In the genomic region with DNA sequence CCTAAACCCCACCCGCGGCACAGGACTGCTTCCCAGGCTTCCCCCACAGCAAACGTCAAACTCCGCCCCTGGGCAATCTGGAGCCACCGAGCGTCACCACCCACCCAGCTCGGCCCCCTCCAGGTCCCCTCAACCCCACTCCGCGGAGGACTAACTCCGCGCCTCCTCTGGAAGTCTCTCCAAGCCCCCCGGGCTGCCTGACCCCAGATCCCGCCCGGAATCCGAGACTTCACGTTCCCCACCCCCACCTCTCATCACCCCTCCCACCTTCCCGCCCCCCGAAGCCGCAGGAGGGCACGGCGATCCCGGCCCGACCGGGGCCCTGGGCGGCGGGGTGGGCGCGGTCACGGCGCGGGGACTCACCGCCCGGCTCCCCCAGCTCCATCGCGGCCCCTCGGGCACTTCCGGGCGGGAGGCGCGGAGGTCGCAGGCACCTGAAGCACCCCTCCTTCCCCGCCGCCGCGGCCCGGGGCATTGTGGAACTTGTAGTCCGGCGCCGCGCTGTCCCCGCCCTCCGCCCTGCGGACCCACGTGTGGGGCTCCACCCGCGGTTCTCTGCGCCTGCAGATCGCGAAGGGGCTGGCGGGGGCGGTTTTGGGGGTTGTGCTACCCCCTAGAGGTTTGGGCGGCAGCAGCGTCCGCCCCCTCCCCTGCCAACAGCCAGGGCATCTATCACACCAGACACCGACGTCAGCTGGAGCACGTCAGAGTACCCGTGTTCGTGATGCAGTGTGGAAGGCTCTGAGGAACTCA, we compare ENCODE assay signal across 7 cellular contexts. TPM values are rescaled to one million over a fixed set of nuclear protein-coding genes. Genes with fewer than 3 reads are reported as not detected.
DNase-seq lines count a peak whose midpoint lies in the region; ATAC-seq and TF ChIP-seq lines count a peak whose summit lies in the region.

A gene with protein sequence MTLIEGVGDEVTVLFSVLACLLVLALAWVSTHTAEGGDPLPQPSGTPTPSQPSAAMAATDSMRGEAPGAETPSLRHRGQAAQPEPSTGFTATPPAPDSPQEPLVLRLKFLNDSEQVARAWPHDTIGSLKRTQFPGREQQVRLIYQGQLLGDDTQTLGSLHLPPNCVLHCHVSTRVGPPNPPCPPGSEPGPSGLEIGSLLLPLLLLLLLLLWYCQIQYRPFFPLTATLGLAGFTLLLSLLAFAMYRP (minus strand): TSS at position 423 of the 753 bp plus-strand sequence. CDS start 930 bp downstream, outside the sequence.

- H3K4me3 Mint-ChIP-seq in activated B cell treated with CpG ODN at 0.5 μM for 24 hours = peak within 1 kb of the TSS; percentile 91

- peaks cover 53% of the 10 kb centered on the region for H3K4me1 Mint-ChIP-seq in activated B cell treated with CpG ODN at 0.5 μM for 24 hours

- intact Hi-C loops in activated B cell treated with CpG ODN at 0.5 μM for 24 hours (cut with micrococcal nuclease) = loop anchor here (1.0 to 10.0 kb wide), 5 partner anchors 55 to 1458 kb away; a partner anchor contains a TSS

- peaks cover 8% of the 10 kb centered on the region for H3K27me3 Mint-ChIP-seq in activated B cell treated with CpG ODN at 0.5 μM for 24 hours

- peak within 1 kb of the TSS; percentile 90 for H3K27ac Mint-ChIP-seq in activated B cell treated with CpG ODN at 0.5 μM for 24 hours

- TF ChIP-seq CTCF in activated B cell treated with CpG ODN at 0.5 μM for 24 hours (IDR thresholded peaks at IDR 0.05) = no peak

- POLR2A ChIA-PET in activated B cell treated with CpG ODN at 0.5 μM for 24 hours (lab: Charles Lee) = interaction anchor here (0.9 to 1.5 kb wide), 3 partner anchors 25 to 259 kb away, joined by 3 to 7 read pairs (median 3); a partner anchor contains a TSS

- H3K36me3 Mint-ChIP-seq in activated B cell treated with CpG ODN at 0.5 μM for 24 hours (ENCODE audit: low read depth) = peaks cover 6% of the 10 kb centered on the region

- ATAC-seq in GM18511 (IDR thresholded peaks at IDR 0.05; ENCODE audit: unreplicated experiment) (peak; percentile 53), HG02759 (IDR thresholded peaks at IDR 0.05; ENCODE audit: unreplicated experiment) (peak; percentile 50), activated B cell treated with CpG ODN at 0.5 μM for 24 hours (ENCODE audit: low read depth) (peak; percentile 62)

- no peaks in the 10 kb centered on the region for H3K9me3 Mint-ChIP-seq in activated B cell treated with CpG ODN at 0.5 μM for 24 hours

- DNase-seq in NCI-H1436 treated with DMSO at 0.1 percent for 48 hours (lab: John Stamatoyannopoulos, UW) = peak; percentile 8
- DNase-seq in activated B cell treated with CpG ODN at 0.5 μM for 24 hours = peak; percentile 84
- peak; percentile 88 for DNase-seq in central memory CD4-positive, alpha-beta T cell
- DNase-seq in left kidney (ENCODE audit: low read depth, low spot score) = peak; percentile 87
- peak; percentile 82 for DNase-seq in stimulated activated CD4-positive, alpha-beta T cell treated with anti-CD3 and anti-CD28 coated beads, Interleukin-2, amount 100 ng/mL, for 4 hours (ENCODE audit: low read depth)

- CTCF ChIA-PET in activated B cell treated with CpG ODN at 0.5 μM for 24 hours (lab: Charles Lee) = no interaction called here

RNA-seq across cellular contexts. Expression of the gene that starts here (rescaled TPM):
- total RNA-seq in activated B cell treated with CpG ODN at 0.5 μM for 24 hours = 40.5 and 43.5 TPM in 2 replicates

Comparison
In these comparisons a context has a peak if more than half of its experiments do, and no peak if none do; other contexts are left out.
1. Peak in every context shown above with its lines: DNase-seq and ATAC-seq.
2. DNase-seq: peak in every context shown above with its lines; median percentile 88 in central memory CD4-positive, alpha-beta T cell; 87 in left kidney; 84 in activated B cell treated with CpG ODN at 0.5 μM for 24 hours; 82 in stimulated activated CD4-positive, alpha-beta T cell treated with anti-CD3 and anti-CD28 coated beads, Interleukin-2, amount 100 ng/mL, for 4 hours; 8 in NCI-H1436 treated with DMSO at 0.1 percent for 48 hours.